Comparison of ENCODE assay signal across 23 cellular contexts in the genomic region with DNA sequence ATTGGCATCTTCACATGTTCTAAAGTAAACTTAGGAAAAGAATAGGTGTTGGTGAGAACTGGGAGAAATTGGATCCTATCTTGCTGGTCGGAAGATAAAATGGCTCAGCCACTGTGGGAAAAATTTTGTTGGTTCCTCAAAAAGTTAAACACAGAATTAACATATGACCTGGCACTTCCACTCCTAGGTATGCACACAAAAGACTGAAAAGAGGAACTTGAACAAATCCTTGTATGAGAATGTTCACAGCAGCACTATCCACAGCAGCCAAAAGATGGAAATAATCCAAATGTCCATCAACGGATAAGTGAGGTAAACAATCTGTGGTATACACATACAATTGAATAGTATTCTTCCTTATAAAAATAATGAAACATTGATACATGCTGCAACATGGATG.
"Had no signal": no experiment of that assay in that cellular context is flagged by ENCODE, and none has a peak within 500 bp of the region (broad histone marks: within the 10 kb centered on the region; RNA-seq: fewer than 3 reads in every experiment).

No MANE protein-coding gene starts in this region.

- H3K4me1 ChIP-seq: gastrocnemius medialis, spleen, testis, upper lobe of right lung had no signal

- H3K27me3 ChIP-seq: testis, vagina had no signal

- H3K36me3 ChIP-seq: esophagus muscularis mucosa, gastrocnemius medialis, heart right ventricle, neutrophil, spleen, upper lobe of right lung, vagina had no signal

- H3K27ac ChIP-seq: epithelial cell of prostate, esophagus muscularis mucosa, gastrocnemius medialis, heart right ventricle, neutrophil, spleen, testis, tibial nerve, upper lobe of right lung, vagina had no signal

- H3K9me3 ChIP-seq: gastrocnemius medialis, mucosa of descending colon, neutrophil, testis, upper lobe of right lung, vagina had no signal

- H3K4me3 ChIP-seq: esophagus muscularis mucosa, gastrocnemius medialis, heart right ventricle, mucosa of descending colon, spleen, testis, tibial nerve, upper lobe of right lung, vagina had no signal

- H3K9me3 Mint-ChIP-seq: effector memory CD8-positive, alpha-beta T cell had no signal

- H3K27ac Mint-ChIP-seq: effector memory CD8-positive, alpha-beta T cell; naive thymus-derived CD8-positive, alpha-beta T cell; stimulated activated memory B cell treated with anti-CD40 and anti-IgM and Interleukin-4, amounts not matched to agents 10 μg/mL and 1 μg/mL and 100 μg/mL, for 72 hours; stimulated activated naive CD8-positive, alpha-beta T cell treated with anti-CD3 and anti-CD28 coated beads, Interleukin-15, amount 100 ng/mL, for 72 hours had no signal

- ATAC-seq: effector memory CD8-positive, alpha-beta T cell; gastrocnemius medialis; heart right ventricle; mucosa of descending colon; naive thymus-derived CD8-positive, alpha-beta T cell; sciatic nerve; stimulated activated memory B cell treated with anti-CD40 and anti-IgM and Interleukin-4, amounts not matched to agents 10 μg/mL and 1 μg/mL and 100 μg/mL, for 72 hours; stimulated activated naive CD8-positive, alpha-beta T cell treated with anti-CD3 and anti-CD28 coated beads, Interleukin-15, amount 100 ng/mL, for 72 hours; upper lobe of right lung had no signal

- DNase-seq: effector memory CD8-positive, alpha-beta T cell; gastrocnemius medialis; heart right ventricle; hypothalamus; kidney glomerular epithelial cell; mammary epithelial cell; mucosa of descending colon; naive thymus-derived CD8-positive, alpha-beta T cell; posterior cingulate gyrus; spleen; stimulated activated CD4-positive, alpha-beta T cell treated with anti-CD3 and anti-CD28 coated beads, Interleukin-15, amount 100 ng/mL, for 24 hours; stimulated activated CD4-positive, alpha-beta T cell treated with anti-CD3 and anti-CD28 coated beads, Interleukin-1b, Interleukin-23, amount 100 ng/mL, for 48 hours; stimulated activated CD4-positive, alpha-beta T cell treated with anti-CD3 and anti-CD28 coated beads, Interleukin-4, amount 100 ng/mL, for 24 hours; stimulated activated naive CD8-positive, alpha-beta T cell treated with anti-CD3 and anti-CD28 coated beads, Interleukin-15, amount 100 ng/mL, for 72 hours; testis; upper lobe of right lung had no signal

- H3K4me1 Mint-ChIP-seq: naive thymus-derived CD8-positive, alpha-beta T cell; stimulated activated memory B cell treated with anti-CD40 and anti-IgM and Interleukin-4, amounts not matched to agents 10 μg/mL and 1 μg/mL and 100 μg/mL, for 72 hours; stimulated activated naive CD8-positive, alpha-beta T cell treated with anti-CD3 and anti-CD28 coated beads, Interleukin-15, amount 100 ng/mL, for 72 hours had no signal

- H3K4me3 Mint-ChIP-seq: effector memory CD8-positive, alpha-beta T cell; naive thymus-derived CD8-positive, alpha-beta T cell; stimulated activated memory B cell treated with anti-CD40 and anti-IgM and Interleukin-4, amounts not matched to agents 10 μg/mL and 1 μg/mL and 100 μg/mL, for 72 hours; stimulated activated naive CD8-positive, alpha-beta T cell treated with anti-CD3 and anti-CD28 coated beads, Interleukin-15, amount 100 ng/mL, for 72 hours had no signal
